Comparison of ENCODE assay signal across 1 cellular context in the genomic region with DNA sequence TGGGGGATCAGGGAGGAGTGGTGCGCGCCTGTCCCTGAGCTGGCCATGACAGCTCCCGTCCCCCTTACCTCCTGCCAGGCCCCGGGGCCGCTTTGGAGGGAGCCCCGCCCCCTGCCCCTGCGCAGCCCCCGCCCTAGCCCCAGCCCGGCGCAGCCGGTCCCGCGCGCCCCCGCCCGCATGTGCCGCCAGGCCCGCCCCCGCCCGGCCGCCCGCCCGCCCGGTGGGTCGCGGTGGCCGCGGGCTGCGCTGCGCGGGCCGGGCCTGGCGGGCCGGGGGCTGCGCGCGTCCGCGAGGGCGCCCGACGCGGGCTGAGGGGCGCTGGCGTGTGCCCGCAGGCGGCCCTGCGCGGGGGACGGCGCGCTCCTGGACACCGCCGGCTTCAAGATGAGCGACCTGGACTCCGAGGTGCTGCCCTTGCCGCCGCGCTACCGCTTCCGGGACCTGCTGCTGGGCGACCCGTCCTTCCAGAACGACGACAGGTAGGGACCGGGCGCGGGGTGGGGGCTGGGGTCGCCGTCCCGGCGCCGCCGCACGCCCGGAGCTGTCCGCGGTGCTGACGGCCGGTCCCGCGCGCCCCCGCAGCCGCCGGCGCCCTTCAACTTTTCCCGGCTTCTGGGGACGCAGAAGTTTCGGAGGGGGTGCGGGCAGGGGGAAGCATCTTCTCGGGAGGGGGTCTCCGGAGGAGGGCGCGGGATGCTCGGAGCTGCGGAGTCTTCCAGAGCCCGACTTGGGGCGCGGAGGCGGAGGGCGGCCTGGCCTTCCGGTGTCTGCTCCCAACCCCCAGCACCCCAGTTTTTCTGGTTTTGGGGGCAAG.
TF ChIP-seq lines count a peak whose summit lies in the region.

No MANE protein-coding gene starts in this region.

TF ChIP-seq in SK-N-SH, 30 proteins besides CTCF, POLR2A, EP300 and RAD21 (continued from another document):
- TF ChIP-seq, protein P1, sequence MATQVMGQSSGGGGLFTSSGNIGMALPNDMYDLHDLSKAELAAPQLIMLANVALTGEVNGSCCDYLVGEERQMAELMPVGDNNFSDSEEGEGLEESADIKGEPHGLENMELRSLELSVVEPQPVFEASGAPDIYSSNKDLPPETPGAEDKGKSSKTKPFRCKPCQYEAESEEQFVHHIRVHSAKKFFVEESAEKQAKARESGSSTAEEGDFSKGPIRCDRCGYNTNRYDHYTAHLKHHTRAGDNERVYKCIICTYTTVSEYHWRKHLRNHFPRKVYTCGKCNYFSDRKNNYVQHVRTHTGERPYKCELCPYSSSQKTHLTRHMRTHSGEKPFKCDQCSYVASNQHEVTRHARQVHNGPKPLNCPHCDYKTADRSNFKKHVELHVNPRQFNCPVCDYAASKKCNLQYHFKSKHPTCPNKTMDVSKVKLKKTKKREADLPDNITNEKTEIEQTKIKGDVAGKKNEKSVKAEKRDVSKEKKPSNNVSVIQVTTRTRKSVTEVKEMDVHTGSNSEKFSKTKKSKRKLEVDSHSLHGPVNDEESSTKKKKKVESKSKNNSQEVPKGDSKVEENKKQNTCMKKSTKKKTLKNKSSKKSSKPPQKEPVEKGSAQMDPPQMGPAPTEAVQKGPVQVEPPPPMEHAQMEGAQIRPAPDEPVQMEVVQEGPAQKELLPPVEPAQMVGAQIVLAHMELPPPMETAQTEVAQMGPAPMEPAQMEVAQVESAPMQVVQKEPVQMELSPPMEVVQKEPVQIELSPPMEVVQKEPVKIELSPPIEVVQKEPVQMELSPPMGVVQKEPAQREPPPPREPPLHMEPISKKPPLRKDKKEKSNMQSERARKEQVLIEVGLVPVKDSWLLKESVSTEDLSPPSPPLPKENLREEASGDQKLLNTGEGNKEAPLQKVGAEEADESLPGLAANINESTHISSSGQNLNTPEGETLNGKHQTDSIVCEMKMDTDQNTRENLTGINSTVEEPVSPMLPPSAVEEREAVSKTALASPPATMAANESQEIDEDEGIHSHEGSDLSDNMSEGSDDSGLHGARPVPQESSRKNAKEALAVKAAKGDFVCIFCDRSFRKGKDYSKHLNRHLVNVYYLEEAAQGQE (IDR thresholded peaks at IDR 0.05; ENCODE audit: low read depth, low read length) = peak; percentile 87
